ENCODE assay signal across 8 cellular contexts in the genomic region with DNA sequence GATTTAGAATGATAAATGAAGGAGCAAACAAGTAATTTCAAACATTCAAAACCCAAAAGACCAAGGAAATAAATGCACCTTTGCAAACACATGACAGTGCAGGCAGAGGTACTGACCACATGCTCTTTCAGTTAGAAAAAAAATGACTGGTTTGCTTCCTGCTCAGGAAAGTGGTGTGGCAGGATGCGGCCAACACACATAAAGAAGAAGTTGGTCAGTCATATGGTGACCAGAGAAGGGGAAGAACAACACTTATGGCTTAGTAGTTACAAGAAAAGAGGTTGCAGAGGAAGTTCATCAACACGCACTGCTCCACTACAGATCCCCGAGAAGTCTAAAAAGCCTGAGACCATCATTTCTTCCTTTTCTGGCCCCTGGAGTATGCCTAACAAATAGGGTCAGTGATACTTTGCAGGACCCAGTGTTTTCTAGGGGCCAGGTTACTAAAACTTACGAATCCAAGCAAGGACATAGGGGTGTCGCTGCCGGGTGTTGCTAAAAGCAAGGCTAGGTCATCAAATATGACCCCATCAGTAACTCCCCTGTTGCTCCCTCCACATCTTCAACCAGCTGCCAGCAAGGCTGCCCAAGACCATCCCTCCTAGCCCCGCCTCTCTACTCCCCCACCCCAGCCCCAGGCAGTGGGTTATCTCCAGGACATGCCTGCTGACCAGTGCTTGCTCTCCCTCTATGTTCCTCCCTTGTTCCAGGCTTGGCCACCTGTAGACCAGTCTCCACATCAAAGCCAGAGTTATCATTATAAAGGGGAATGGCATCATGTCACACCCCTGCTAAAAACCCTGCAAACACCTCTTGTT. TPM values are rescaled to one million over a fixed set of nuclear protein-coding genes. Genes with fewer than 3 reads are reported as not detected.
DNase-seq lines count a peak whose midpoint lies in the region; ATAC-seq, FAIRE-seq and TF ChIP-seq lines count a peak whose summit lies in the region.

No MANE protein-coding gene starts in this region.

- no peaks in the 10 kb centered on the region for H3K36me3 ChIP-seq in breast epithelium

- no peaks in the 10 kb centered on the region for H3K27me3 ChIP-seq in breast epithelium
- H3K27me3 ChIP-seq in foreskin keratinocyte, result peaks cover 3% of the 10 kb centered on the region

- no peak for TF ChIP-seq CTCF in breast epithelium (IDR thresholded peaks at IDR 0.05)
- TF ChIP-seq CTCF in foreskin keratinocyte (conservative IDR thresholded peaks at IDR 0.05), result no peak

- H3K27ac ChIP-seq in breast epithelium (no peak overlapping the region), foreskin keratinocyte (no peak overlapping the region)

- intact Hi-C loops in breast epithelium (cut with DNase I; ENCODE audit: low total_unique reads), result loop anchor here (2.0 kb wide), 1 partner anchor 29 kb away; no protein-coding TSS in a partner anchor

- H3K9me3 ChIP-seq in breast epithelium, result no peaks in the 10 kb centered on the region

- H3K4me1 ChIP-seq in breast epithelium (no peaks in the 10 kb centered on the region), foreskin keratinocyte (no peaks in the 10 kb centered on the region)

- DNase-seq in GM12891 (ENCODE audit: insufficient read length, low spot score) (peak; percentile 22), breast epithelium (ENCODE audit: low spot score in 2 of 2) (no peak), SW 1271 (lab: John Stamatoyannopoulos, UW) (no peak), NCI-H1436 (lab: John Stamatoyannopoulos, UW) (no peak), foreskin keratinocyte (no peak)

- peak; percentile 94 for FAIRE-seq in GM12891 (lab: Jason Lieb, UNC)

- no peak overlapping the region for H3K4me3 ChIP-seq in breast epithelium

- ATAC-seq in GM21390 (IDR thresholded peaks at IDR 0.05; ENCODE audit: unreplicated experiment), result peak; percentile 95
- peak; percentile 92 for ATAC-seq in HG03558 (IDR thresholded peaks at IDR 0.05; ENCODE audit: extremely low read depth, unreplicated experiment)
- peak; percentile 28 for ATAC-seq in esophagus mucosa
- ATAC-seq in foreskin keratinocyte, result no peak

- TF ChIP-seq POLR2A in GM12891 (IDR thresholded peaks at IDR 0.05; ENCODE audit: low read depth, low read length) (no peak), breast epithelium (IDR thresholded peaks at IDR 0.05) (no peak)

TF ChIP-seq in GM12891, 5 proteins besides CTCF, POLR2A, EP300 and RAD21:
- TF ChIP-seq TAF1 (IDR thresholded peaks at IDR 0.05; ENCODE audit: low read depth, low read length), result no peak
- peak; percentile 81 for TF ChIP-seq SPI1 (IDR thresholded peaks at IDR 0.05; ENCODE audit: low read depth, low read length)
- TF ChIP-seq POLR2AphosphoS5 (IDR thresholded peaks at IDR 0.05; ENCODE audit: low read depth, low read length), result no peak
- peak; percentile 92 for TF ChIP-seq PAX5 (IDR thresholded peaks at IDR 0.05; ENCODE audit: insufficient read depth, low read length, severe bottlenecking)
- TF ChIP-seq POU2F2 (IDR thresholded peaks at IDR 0.05; ENCODE audit: low read depth, low read length), result peak; percentile 66; the same call in 1 of the 2 replicates

RNA-seq across cellular contexts. Expression of a gene that starts 11.2 kb away (rescaled TPM):
- 0.24 TPM for polyA plus RNA-seq in GM12891 (2012; ENCODE audit: low read depth, missing spikeins)
- 0.56 TPM for total RNA-seq in esophagus mucosa
- 10 to 100 TPM in 1 of 3 donors, 1 to 10 TPM in 2; 7.9 to 28.3 (median 9.5) TPM for total RNA-seq in breast epithelium
- total RNA-seq in foreskin keratinocyte, result not detected in 2 replicates
- polyA plus RNA-seq in foreskin keratinocyte, result not detected in 2 replicates
